In genomic region chr10:123390874-123391273, GRCh38 we compare ENCODE assay signal across 24 cellular contexts.
"Had no signal": no experiment of that assay in that cellular context is flagged by ENCODE, and none has a peak within 500 bp of the region (broad histone marks: within the 10 kb centered on the region; RNA-seq: fewer than 3 reads in every experiment).

No MANE protein-coding gene starts in this region.

- H3K27me3 Mint-ChIP-seq: activated CD4-positive, alpha-beta T cell treated with anti-CD3 and anti-CD28 coated beads, Interleukin-2, amount 10 ng/mL, durations not matched to agents 7 days and 5 days; activated CD8-positive, alpha-beta memory T cell treated with anti-CD3 and anti-CD28 coated beads, Interleukin-2, amount 10 ng/mL, durations not matched to agents 7 days and 5 days; activated CD8-positive, alpha-beta T cell treated with anti-CD3 and anti-CD28 coated beads for 36 hours; activated naive CD8-positive, alpha-beta T cell treated with anti-CD3 and anti-CD28 coated beads, Interleukin-2, amount 50 U/mL, for 24 hours had no signal

- H3K27me3 ChIP-seq: body of pancreas, cardiac muscle cell, neural progenitor cell, sigmoid colon, upper lobe of left lung had no signal

- H3K4me3 Mint-ChIP-seq: activated CD4-positive, alpha-beta T cell treated with anti-CD3 and anti-CD28 coated beads, Interleukin-2, amount 10 ng/mL, durations not matched to agents 7 days and 5 days; activated CD8-positive, alpha-beta memory T cell treated with anti-CD3 and anti-CD28 coated beads, Interleukin-2, amount 10 ng/mL, durations not matched to agents 7 days and 5 days; activated CD8-positive, alpha-beta T cell treated with anti-CD3 and anti-CD28 coated beads for 36 hours; activated naive CD8-positive, alpha-beta T cell treated with anti-CD3 and anti-CD28 coated beads, Interleukin-2, amount 50 U/mL, for 24 hours; naive thymus-derived CD4-positive, alpha-beta T cell; neural progenitor cell; T-helper 2 cell treated with Interferon-gamma antibody and Interleukin-4, amounts not matched to agents 5 μg/mL and 100 μg/mL, for 36 hours had no signal

- H3K27ac Mint-ChIP-seq: activated CD4-positive, alpha-beta T cell treated with anti-CD3 and anti-CD28 coated beads, Interleukin-2, amount 10 ng/mL, durations not matched to agents 7 days and 5 days; activated CD8-positive, alpha-beta memory T cell treated with anti-CD3 and anti-CD28 coated beads, Interleukin-2, amount 10 ng/mL, durations not matched to agents 7 days and 5 days; activated CD8-positive, alpha-beta T cell treated with anti-CD3 and anti-CD28 coated beads for 36 hours; activated naive CD8-positive, alpha-beta T cell treated with anti-CD3 and anti-CD28 coated beads, Interleukin-2, amount 50 U/mL, for 24 hours; naive thymus-derived CD4-positive, alpha-beta T cell; neural progenitor cell; T-helper 2 cell treated with Interferon-gamma antibody and Interleukin-4, amounts not matched to agents 5 μg/mL and 100 μg/mL, for 36 hours had no signal

- H3K4me2 ChIP-seq: neural progenitor cell, smooth muscle cell had no signal

- H3K4me1 ChIP-seq: body of pancreas, heart right ventricle, lower lobe of right lung, neural progenitor cell, sigmoid colon, upper lobe of left lung had no signal

- H3K36me3 ChIP-seq: cardiac muscle cell, heart right ventricle, lower lobe of right lung, neural progenitor cell, sigmoid colon, upper lobe of left lung had no signal

- ATAC-seq: activated CD4-positive, CD25-positive, alpha-beta regulatory T cell treated with anti-CD3 and anti-CD28 coated beads, Interleukin-2, amount 50 U/mL, for 24 hours; activated CD8-positive, alpha-beta memory T cell treated with anti-CD3 and anti-CD28 coated beads, Interleukin-2, amount 10 ng/mL, durations not matched to agents 7 days and 5 days; activated CD8-positive, alpha-beta T cell treated with anti-CD3 and anti-CD28 coated beads for 36 hours; activated naive CD8-positive, alpha-beta T cell treated with anti-CD3 and anti-CD28 coated beads, Interleukin-2, amount 50 U/mL, for 24 hours; body of pancreas; heart right ventricle; left colon; lower lobe of right lung; naive thymus-derived CD4-positive, alpha-beta T cell; stimulated activated naive CD8-positive, alpha-beta T cell treated with anti-CD3 and anti-CD28 coated beads, Interleukin-15, Interleukin-2, amounts not matched to agents 100 U/mL and 50 U/mL, for 24 hours had no signal

- H3K4me1 Mint-ChIP-seq: activated CD4-positive, alpha-beta T cell treated with anti-CD3 and anti-CD28 coated beads, Interleukin-2, amount 10 ng/mL, durations not matched to agents 7 days and 5 days; activated CD8-positive, alpha-beta memory T cell treated with anti-CD3 and anti-CD28 coated beads, Interleukin-2, amount 10 ng/mL, durations not matched to agents 7 days and 5 days; activated naive CD8-positive, alpha-beta T cell treated with anti-CD3 and anti-CD28 coated beads, Interleukin-2, amount 50 U/mL, for 24 hours; naive thymus-derived CD4-positive, alpha-beta T cell; neural progenitor cell had no signal

- H3K36me3 Mint-ChIP-seq: neural progenitor cell had no signal

- H3K27ac ChIP-seq: body of pancreas, cardiac muscle cell, heart right ventricle, lower lobe of right lung, neural progenitor cell, sigmoid colon, upper lobe of left lung, VCaP had no signal

- H3K9ac ChIP-seq: neural progenitor cell had no signal

- DNase-seq: activated CD4-positive, alpha-beta T cell treated with anti-CD3 and anti-CD28 coated beads, Interleukin-2, amount 10 ng/mL, durations not matched to agents 7 days and 5 days; activated CD8-positive, alpha-beta memory T cell treated with anti-CD3 and anti-CD28 coated beads, Interleukin-2, amount 10 ng/mL, durations not matched to agents 7 days and 5 days; activated CD8-positive, alpha-beta T cell treated with anti-CD3 and anti-CD28 coated beads for 36 hours; activated effector memory CD4-positive, alpha-beta T cell treated with anti-CD3 and anti-CD28 coated beads, Interleukin-2, amount 50 U/mL, for 16 hours; activated naive CD4-positive, alpha-beta T cell treated with anti-CD3 and anti-CD28 coated beads, Interleukin-2, amount 50 U/mL, for 16 hours; activated naive CD8-positive, alpha-beta T cell treated with anti-CD3 and anti-CD28 coated beads, Interleukin-2, amount 50 U/mL, for 24 hours; activated T-cell treated with anti-CD3 and anti-CD28 coated beads for 4 hours; body of pancreas; heart right ventricle; left colon; lower lobe of right lung; naive thymus-derived CD4-positive, alpha-beta T cell; posterior cingulate gyrus; sigmoid colon; stimulated activated CD4-positive, alpha-beta T cell treated with anti-CD3 and anti-CD28 coated beads, Interleukin-2, amount 100 ng/mL, for 48 hours; stimulated activated CD8-positive, alpha-beta memory T cell treated with anti-CD3 and anti-CD28 coated beads, Interleukin-4, amount 100 ng/mL, for 48 hours; stimulated activated naive CD8-positive, alpha-beta T cell treated with anti-CD3 and anti-CD28 coated beads, Interleukin-15, Interleukin-2, amounts not matched to agents 100 U/mL and 50 U/mL, for 24 hours had no signal

- H3K4me3 ChIP-seq: body of pancreas, cardiac muscle cell, heart right ventricle, lower lobe of right lung, neural progenitor cell, sigmoid colon, smooth muscle cell, upper lobe of left lung had no signal

- H2AFZ ChIP-seq: neural progenitor cell had no signal
